ENCODE assay signal across 16 cellular contexts in genomic region chr20:1898496-1899168, GRCh38. TPM values are rescaled to one million over a fixed set of nuclear protein-coding genes. Genes with fewer than 3 reads are reported as not detected.
DNase-seq lines count a peak whose midpoint lies in the region; ATAC-seq, FAIRE-seq and TF ChIP-seq lines count a peak whose summit lies in the region.
"Had no signal": no experiment of that assay in that cellular context is flagged by ENCODE, and none has a peak within 500 bp of the region (broad histone marks: within the 10 kb centered on the region; RNA-seq: fewer than 3 reads in every experiment).

No MANE protein-coding gene starts in this region.

- no peak for FAIRE-seq in H1 (lab: Jason Lieb, UNC)
- FAIRE-seq: colon, frontal cortex, kidney had no signal

- H3K27ac ChIP-seq in MM.1S (ENCODE audit: low read length) (peak overlapping the region; percentile 81; the same call in 1 of the 2 replicates), H1 (ENCODE audit: low read depth, low read length) (no peak overlapping the region), H9 (ENCODE audit: insufficient read length, low read depth, low read length) (no peak overlapping the region)

- H4K5ac ChIP-seq in H1 (ENCODE audit: insufficient read length, low read depth, low read length) (no peak overlapping the region), H9 (ENCODE audit: insufficient read length, low read depth, low read length) (no peak overlapping the region)

- H3K27me3 ChIP-seq in MM.1S (replicated peaks; ENCODE audit: insufficient read depth, low read length): no peaks in the 10 kb centered on the region
- H3K27me3 ChIP-seq in H1 (replicated peaks in 1 of 4; ENCODE audit: control insufficient read depth in 3 of 4, extremely low read depth in 1 of 4, insufficient read depth in 3 of 4, low read length in 3 of 4): peaks cover 5 to 24% (median 21%) of the 10 kb centered on the region in 4 experiments
- peaks cover 10% of the 10 kb centered on the region for H3K27me3 ChIP-seq in H9 (ENCODE audit: insufficient read depth, low read length)

- DNase-seq in AG10803 (ENCODE audit: low read depth) (no peak), MM.1S (no peak), H1 (ENCODE audit: low read depth in 1 of 2, low spot score in 2 of 2) (no peak), neural crest cell (ENCODE audit: low read depth, low spot score) (no peak), cortex of kidney (lab: John Stamatoyannopoulos, UW) (no peak), H9 (no peak), NCI-H2227 (lab: John Stamatoyannopoulos, UW; ENCODE audit: unreplicated experiment) (no peak)
- DNase-seq: activated naive CD4-positive, alpha-beta T cell treated with anti-CD3 and anti-CD28 coated beads for 36 hours; kidney; NCI-H1105; NCI-H446 treated with DMSO at 0.1 percent for 48 hours; T-helper 9 cell had no signal

- 95% methylated on average over 13 of the region's 13 CpGs; no CpG with 5 or more reads in 1 of the 2 experiments for WGBS in H1 (ENCODE audit: extremely low coverage in 1 of 2, insufficient coverage in 1 of 2, insufficient read length in 1 of 2, insufficient replicate concordance in 2 of 2, low coverage in 1 of 2, low lambda C conversion rate in 2 of 2, missing lambda C conversion rate in 1 of 2), 2 experiments
- WGBS in H9 (ENCODE audit: extremely low coverage, insufficient read length, low lambda C conversion rate): no CpG with 5 or more reads among the region's 13 CpGs

- H3K4me2 ChIP-seq in MM.1S (ENCODE audit: low read depth, low read length) (peak overlapping the region; percentile 36; the same call in 1 of the 2 replicates), H1 (ENCODE audit: insufficient read depth in 1 of 2, low read depth in 2 of 2, low read length in 2 of 2) (no peak overlapping the region), H9 (ENCODE audit: insufficient read depth, insufficient read length, low read length) (no peak overlapping the region)

- H3K79me1 ChIP-seq in H1 (ENCODE audit: low read depth, low read length): no peaks in the 10 kb centered on the region
- H3K79me1 ChIP-seq in H9 (ENCODE audit: insufficient read depth, low read depth, low read length, poor library complexity, severe bottlenecking): no peaks in the 10 kb centered on the region

- peaks cover 38% of the 10 kb centered on the region for H3K79me2 ChIP-seq in MM.1S (ENCODE audit: low read length)
- H3K79me2 ChIP-seq in H1 (ENCODE audit: control insufficient read depth in 1 of 2, insufficient read depth in 2 of 2, low read length in 2 of 2): no peaks in the 10 kb centered on the region
- H3K79me2 ChIP-seq in H9 (ENCODE audit: insufficient read depth, low read length): no peaks in the 10 kb centered on the region

- no peaks in the 10 kb centered on the region for H3K9me2 ChIP-seq in MM.1S (replicated peaks; ENCODE audit: insufficient read depth, low read length)

- H3K4me1 Mint-ChIP-seq in neural crest cell (peaks cover 37% of the 10 kb centered on the region), H9 (peaks cover 39 to 46% of the 10 kb centered on the region in 2 experiments)

- H2AK5ac ChIP-seq in H1 (ENCODE audit: low read depth, low read length) (no peak overlapping the region), H9 (ENCODE audit: insufficient read length, low read length) (no peak overlapping the region)

- H3K23me2 ChIP-seq in H1 (ENCODE audit: low read depth, low read length) (peaks cover 13% of the 10 kb centered on the region; the same call in 1 of the 2 replicates), H9 (ENCODE audit: insufficient read length, low read depth, low read length, poor library complexity, severe bottlenecking) (peaks cover 9% of the 10 kb centered on the region)

- POLR2A ChIA-PET in H1 (lab: Charles Lee; ENCODE audit: partially characterized antibody): no interaction called here

- no peak for TF ChIP-seq RAD21 in H1 (IDR thresholded peaks at IDR 0.05 in 1 of 2, conservative IDR thresholded peaks at IDR 0.05 in 1 of 2; ENCODE audit: low read depth in 2 of 2, low read length in 2 of 2)

- H3K27ac Mint-ChIP-seq in neural crest cell (ENCODE audit: unreplicated experiment) (no peak overlapping the region), H9 (0 out of 7 replicates have a peak overlapping the region, but pooled peaks of 1 of the 3 experiments have one; percentile 40)
- H3K27ac Mint-ChIP-seq: activated naive CD4-positive, alpha-beta T cell treated with anti-CD3 and anti-CD28 coated beads for 36 hours had no signal

- H4K91ac ChIP-seq in H1 (replicated peaks; ENCODE audit: insufficient read length, low read length) (no peak overlapping the region), H9 (ENCODE audit: insufficient read length, low read depth, low read length) (no peak overlapping the region)

- no peaks in the 10 kb centered on the region for H3K9me3 ChIP-seq in MM.1S (replicated peaks; ENCODE audit: insufficient read depth, low read length)
- no peaks in the 10 kb centered on the region for H3K9me3 ChIP-seq in H1 (ENCODE audit: insufficient read depth in 2 of 2, low read depth in 1 of 2, low read length in 1 of 2)
- H3K9me3 ChIP-seq in H9 (ENCODE audit: control insufficient read depth, low read depth, low read length): no peaks in the 10 kb centered on the region

- TF ChIP-seq POLR2A in H1 (IDR thresholded peaks at IDR 0.05; ENCODE audit: control extremely low read depth in 1 of 2, low read depth in 2 of 2, low read length in 2 of 2): no peak

- H2AFZ ChIP-seq in MM.1S (ENCODE audit: low read length) (peak overlapping the region; percentile 31; the same call in 1 of the 2 replicates), H1 (ENCODE audit: low read length) (no peak overlapping the region), H9 (ENCODE audit: low read length) (no peak overlapping the region)

- H2BK15ac ChIP-seq in H1 (ENCODE audit: low read length): no peak overlapping the region
- H2BK15ac ChIP-seq in H9 (ENCODE audit: low read depth, low read length): no peak overlapping the region

- no peak for TF ChIP-seq EP300 in H1 (IDR thresholded peaks at IDR 0.05; ENCODE audit: borderline replicate concordance in 1 of 2, low read depth in 2 of 2, low read length in 2 of 2)

- peaks cover 21% of the 10 kb centered on the region for H3K27me3 Mint-ChIP-seq in neural crest cell (ENCODE audit: low read depth)
- peaks cover 47% of the 10 kb centered on the region for H3K27me3 Mint-ChIP-seq in H9 (ENCODE audit: low read depth)

- ATAC-seq in HG03139 (IDR thresholded peaks at IDR 0.05; ENCODE audit: unreplicated experiment): no peak
- ATAC-seq: HCT116 had no signal

- no peak overlapping the region for H3K14ac ChIP-seq in H1 (ENCODE audit: insufficient read length)
- no peak overlapping the region for H3K14ac ChIP-seq in H9 (ENCODE audit: insufficient read depth, low read length)

- H2BK20ac ChIP-seq in H1 (ENCODE audit: low read length) (no peak overlapping the region), H9 (ENCODE audit: low read depth, low read length, poor library complexity, severe bottlenecking) (no peak overlapping the region)

- CTCF ChIA-PET in H1 (lab: Charles Lee; ENCODE audit: partially characterized antibody): interaction anchor here (0.6 to 3.0 kb wide), 6 partner anchors 27 to 398 kb away, joined by 3 to 14 read pairs (median 3); no protein-coding TSS in a partner anchor

- no peak overlapping the region for H3K23ac ChIP-seq in H1 (ENCODE audit: insufficient read length)
- no peak overlapping the region for H3K23ac ChIP-seq in H9 (ENCODE audit: insufficient read length, low read depth, low read length)

- H3K56ac ChIP-seq in H1 (replicated peaks; ENCODE audit: insufficient read length, low read depth, low read length) (no peak overlapping the region), H9 (ENCODE audit: insufficient read length, low read depth, low read length) (no peak overlapping the region)

- H3K36me3 ChIP-seq in MM.1S (replicated peaks; ENCODE audit: insufficient read depth, low read length) (no peaks in the 10 kb centered on the region), H1 (ENCODE audit: control insufficient read depth in 2 of 4, insufficient read depth in 4 of 4, low read length in 3 of 4) (no peaks in the 10 kb centered on the region)

- H2BK120ac ChIP-seq in H1 (replicated peaks; ENCODE audit: low read depth, low read length) (no peak overlapping the region), H9 (ENCODE audit: low read depth, low read length, poor library complexity, severe bottlenecking) (no peak overlapping the region)

- no peak overlapping the region for H3T11ph ChIP-seq in H9 (ENCODE audit: low read length)

- TF ChIP-seq CTCF in AG10803 (conservative IDR thresholded peaks at IDR 0.05; ENCODE audit: low read length): no peak
- no peak for TF ChIP-seq CTCF in MM.1S (IDR thresholded peaks at IDR 0.05; ENCODE audit: low read length)
- TF ChIP-seq CTCF in H1 (IDR thresholded peaks at IDR 0.05; ENCODE audit: control extremely low read depth in 1 of 3, insufficient read depth in 1 of 3, low read depth in 1 of 3, low read length in 3 of 3): no peak
- TF ChIP-seq CTCF in neural crest cell (conservative IDR thresholded peaks at IDR 0.05): no peak
- TF ChIP-seq CTCF in H9 (conservative IDR thresholded peaks at IDR 0.05): no peak

- H4K20me1 ChIP-seq in MM.1S (ENCODE audit: insufficient read depth, low read length): no peaks in the 10 kb centered on the region
- peaks cover 2 to 6% of the 10 kb centered on the region in 2 experiments for H4K20me1 ChIP-seq in H1 (replicated peaks in 1 of 2; ENCODE audit: control insufficient read depth in 1 of 2, insufficient read depth in 2 of 2, low read length in 2 of 2)
- no peaks in the 10 kb centered on the region for H4K20me1 ChIP-seq in H9 (ENCODE audit: control insufficient read depth, insufficient read depth, insufficient read length)

- H3K9ac ChIP-seq in MM.1S (ENCODE audit: low read length): peak overlapping the region; percentile 34; the same call in 1 of the 2 replicates
- no peak overlapping the region for H3K9ac ChIP-seq in H1 (replicated peaks in 1 of 4; ENCODE audit: extremely low read depth in 1 of 4, low read depth in 3 of 4, low read length in 3 of 4)
- no peak overlapping the region for H3K9ac ChIP-seq in H9 (ENCODE audit: extremely low read depth, insufficient read length, low read length)

- H3K9me3 Mint-ChIP-seq in neural crest cell (no peaks in the 10 kb centered on the region), H9 (no peaks in the 10 kb centered on the region)
- H3K9me3 Mint-ChIP-seq: activated naive CD4-positive, alpha-beta T cell treated with anti-CD3 and anti-CD28 coated beads for 36 hours had no signal

- H3F3A ChIP-seq in MM.1S (ENCODE audit: insufficient read depth, low read length): peaks cover 19% of the 10 kb centered on the region

- no peak overlapping the region for H2BK12ac ChIP-seq in H1 (ENCODE audit: low read depth, low read length)
- H2BK12ac ChIP-seq in H9 (ENCODE audit: insufficient read length, low read depth, low read length): no peak overlapping the region

- H3K4me3 ChIP-seq in AG10803 (ENCODE audit: low read length) (peak overlapping the region; percentile 23; the same call in 1 of the 2 replicates), MM.1S (ENCODE audit: low read length) (no peak overlapping the region), H1 (ENCODE audit: extremely low read depth in 1 of 4, insufficient read depth in 2 of 4, low read depth in 3 of 4, low read length in 4 of 4) (no peak overlapping the region)

- H3K4me1 ChIP-seq in MM.1S (ENCODE audit: low read length): peaks cover 29% of the 10 kb centered on the region
- H3K4me1 ChIP-seq in H1 (replicated peaks in 1 of 4; ENCODE audit: control insufficient read depth in 3 of 4, insufficient read depth in 4 of 4, low read length in 3 of 4): peaks cover 3 to 23% (median 9%) of the 10 kb centered on the region in 4 experiments
- no peaks in the 10 kb centered on the region; the same call in 1 of the 2 replicates for H3K4me1 ChIP-seq in H9 (ENCODE audit: insufficient read depth, low read length)

- H3K4me3 Mint-ChIP-seq in neural crest cell (peak overlapping the region; percentile 19), H9 (peak overlapping the region in 1 of 2 experiments; percentile 2; a peak in 1 of 5 replicates)
- H3K4me3 Mint-ChIP-seq: activated naive CD4-positive, alpha-beta T cell treated with anti-CD3 and anti-CD28 coated beads for 36 hours had no signal

- H2BK5ac ChIP-seq in H1 (ENCODE audit: low read depth, low read length) (no peak overlapping the region), H9 (ENCODE audit: insufficient read length, low read length) (no peak overlapping the region)

- H3K36me3 Mint-ChIP-seq in neural crest cell (ENCODE audit: low read depth) (no peaks in the 10 kb centered on the region), H9 (ENCODE audit: insufficient read depth in 1 of 3, low read depth in 3 of 3) (peaks cover 0 to 3% (median 0%) of the 10 kb centered on the region in 3 experiments; a peak in 1 of 7 replicates)

- H3K18ac ChIP-seq in H1 (ENCODE audit: extremely low read depth, low read length): no peak overlapping the region
- no peak overlapping the region for H3K18ac ChIP-seq in H9 (ENCODE audit: insufficient read length, low read depth, low read length)

- H4K8ac ChIP-seq in H1 (ENCODE audit: extremely low read depth, insufficient read depth, low read length): no peak overlapping the region
- H4K8ac ChIP-seq in H9 (replicated peaks; ENCODE audit: insufficient read length, low read depth, low read length): no peak overlapping the region

- H3K4ac ChIP-seq in H1 (replicated peaks; ENCODE audit: insufficient read length, low read depth, low read length): no peak overlapping the region
- H3K4ac ChIP-seq in H9 (ENCODE audit: low read depth, low read length): no peak overlapping the region

RNA-seq across cellular contexts. Expression of gene SIRPA, which starts 3.4 kb away (rescaled TPM):
- 4.3 and 4.4 TPM in 2 replicates for total RNA-seq in H1 (2021; fragmentation: NEBNext Ultra II Directional; extraction: Animal tissue kit (Norgen Biotek cat#: 25700))
- polyA plus RNA-seq in H1 (2011; rRNA removed): 3.9 and 5.7 TPM in 2 replicates
- 3.2 TPM for polyA plus RNA-seq in H1 (2011; cell fraction: cytosol; rRNA removed)
- polyA plus RNA-seq in H1 (2011; cell fraction: nucleus; rRNA removed): 6.7 TPM
- polyA plus RNA-seq in H1 (2012, experiment 1 of 2): 4.9 to 6.1 TPM (median 5.2 TPM) in 4 replicates
- polyA plus RNA-seq in H1 (2012, experiment 2 of 2): 4.8 TPM
- 2.9 TPM for polyA plus RNA-seq in H1 (2013, experiment 1 of 2)
- polyA plus RNA-seq in H1 (2013, experiment 2 of 2): 3.1 TPM
- 3.2 and 3.4 TPM in 2 replicates for polyA minus RNA-seq in H1 (2011; rRNA and poly(A)+ RNA removed)
- polyA minus RNA-seq in H1 (2011; cell fraction: cytosol; rRNA and poly(A)+ RNA removed): 3.3 TPM
- polyA minus RNA-seq in H1 (2011; cell fraction: nucleus; rRNA and poly(A)+ RNA removed): 3.0 TPM
- total RNA-seq in neural crest cell (10.2 and 10.7 TPM in 2 replicates), H9 (2021) (5.8 and 6.0 TPM in 2 replicates)
